Comparison of ENCODE assay signal across 8 cellular contexts in genomic region chr2:70901235-70902066, GRCh38. TPM values are rescaled to one million over a fixed set of nuclear protein-coding genes. Genes with fewer than 3 reads are reported as not detected.
DNase-seq lines count a peak whose midpoint lies in the region; ATAC-seq, FAIRE-seq and TF ChIP-seq lines count a peak whose summit lies in the region.

No MANE protein-coding gene starts in this region.

- no peak for DNase-seq in activated CD4-positive, alpha-beta T cell treated with anti-CD3 and anti-CD28 coated beads, Interleukin-2, amount 10 ng/mL, durations not matched to agents 7 days and 5 days
- no peak for DNase-seq in activated CD4-positive, alpha-beta T cell treated with anti-CD3 and anti-CD28 coated beads, Interleukin-2, amount 50 U/mL, for 1 hour
- DNase-seq in T-cell (no peak), fibroblast of the aortic adventitia (ENCODE audit: low read depth) (peak; percentile 45), omental fat pad (ENCODE audit: low spot score) (no peak), NK-92 (lab: John Stamatoyannopoulos, UW; ENCODE audit: unreplicated experiment) (no peak), frontal cortex (ENCODE audit: low spot score in 2 of 2) (no peak)

- POLR2A ChIA-PET in activated CD4-positive, alpha-beta T cell treated with anti-CD3 and anti-CD28 coated beads, Interleukin-2, amount 10 ng/mL, durations not matched to agents 7 days and 5 days (lab: Charles Lee), result no interaction called here
- POLR2A ChIA-PET in T-cell (lab: Charles Lee), result no interaction called here

- H3K4me3 ChIP-seq in fibroblast of the aortic adventitia (ENCODE audit: low read depth, low read length), result peak overlapping the region; percentile 72

- peak overlapping the region; percentile 47 for H3K4me3 Mint-ChIP-seq in activated CD4-positive, alpha-beta T cell treated with anti-CD3 and anti-CD28 coated beads, Interleukin-2, amount 10 ng/mL, durations not matched to agents 7 days and 5 days
- peak overlapping the region; percentile 57 to 80 (median 66) for H3K4me3 Mint-ChIP-seq in T-cell

- peaks cover 5% of the 10 kb centered on the region for H3K36me3 Mint-ChIP-seq in activated CD4-positive, alpha-beta T cell treated with anti-CD3 and anti-CD28 coated beads, Interleukin-2, amount 10 ng/mL, durations not matched to agents 7 days and 5 days (ENCODE audit: low read depth)
- H3K36me3 Mint-ChIP-seq in T-cell, result no peaks in the 10 kb centered on the region

- no peaks in the 10 kb centered on the region for H3K9me3 Mint-ChIP-seq in activated CD4-positive, alpha-beta T cell treated with anti-CD3 and anti-CD28 coated beads, Interleukin-2, amount 10 ng/mL, durations not matched to agents 7 days and 5 days
- H3K9me3 Mint-ChIP-seq in T-cell, result no peaks in the 10 kb centered on the region

- no peak for FAIRE-seq in frontal cortex (lab: Jason Lieb, UNC)

- TF ChIP-seq CTCF in fibroblast of the aortic adventitia (IDR thresholded peaks at IDR 0.05; ENCODE audit: insufficient read depth, low read length) (no peak), omental fat pad (IDR thresholded peaks at IDR 0.05) (no peak)

- peak overlapping the region; percentile 41 for H3K27ac Mint-ChIP-seq in activated CD4-positive, alpha-beta T cell treated with anti-CD3 and anti-CD28 coated beads, Interleukin-2, amount 10 ng/mL, durations not matched to agents 7 days and 5 days
- no peak overlapping the region for H3K27ac Mint-ChIP-seq in T-cell

- peaks cover 92% of the 10 kb centered on the region for H3K27me3 Mint-ChIP-seq in activated CD4-positive, alpha-beta T cell treated with anti-CD3 and anti-CD28 coated beads, Interleukin-2, amount 10 ng/mL, durations not matched to agents 7 days and 5 days
- peaks cover 83 to 94% of the 10 kb centered on the region in 2 donors for H3K27me3 Mint-ChIP-seq in T-cell

- peak in 3 of 4 experiments; percentile 41 to 50 (median 41) for ATAC-seq in T-cell (replicated peaks in 1 of 4)
- ATAC-seq in omental fat pad (ENCODE audit: low FRiP score), result peak; percentile 46
- ATAC-seq in HG02798 (IDR thresholded peaks at IDR 0.05; ENCODE audit: poor library complexity, unreplicated experiment), result no peak

- peaks cover 21% of the 10 kb centered on the region for H3K4me1 Mint-ChIP-seq in activated CD4-positive, alpha-beta T cell treated with anti-CD3 and anti-CD28 coated beads, Interleukin-2, amount 10 ng/mL, durations not matched to agents 7 days and 5 days
- H3K4me1 Mint-ChIP-seq in T-cell, result peaks cover 31 to 56% (median 36%) of the 10 kb centered on the region in 3 donors

- CTCF ChIA-PET in activated CD4-positive, alpha-beta T cell treated with anti-CD3 and anti-CD28 coated beads, Interleukin-2, amount 10 ng/mL, durations not matched to agents 7 days and 5 days (lab: Charles Lee), result no interaction called here
- CTCF ChIA-PET in T-cell (lab: Charles Lee), result interaction anchor here in 1 of 2 donors (0.7 kb wide), 1 partner anchor 177 kb away, joined by 3 read pairs; no protein-coding TSS in a partner anchor

RNA-seq across cellular contexts. Expression of gene VAX2, which starts 1.1 kb away (rescaled TPM):
- not detected for total RNA-seq in activated CD4-positive, alpha-beta T cell treated with anti-CD3 and anti-CD28 coated beads, Interleukin-2, amount 10 ng/mL, durations not matched to agents 7 days and 5 days
- total RNA-seq in T-cell, result not detected
- 0.82 and 1.4 TPM in 2 replicates for total RNA-seq in fibroblast of the aortic adventitia (ENCODE audit: low replicate concordance)
- 1 to 10 TPM in 3 of 4 donors, under 1 TPM in 1; 0.48 to 6.6 (median 1.8) TPM for total RNA-seq in omental fat pad
- total RNA-seq in frontal cortex, result not detected

RNA-seq across cellular contexts. Expression of gene ATP6V1B1, which starts 34.2 kb away (rescaled TPM):
- total RNA-seq in activated CD4-positive, alpha-beta T cell treated with anti-CD3 and anti-CD28 coated beads, Interleukin-2, amount 10 ng/mL, durations not matched to agents 7 days and 5 days, result not detected
- not detected for total RNA-seq in T-cell
- 0.09 and 0.57 TPM in 2 replicates for total RNA-seq in fibroblast of the aortic adventitia (ENCODE audit: low replicate concordance)
- 1 to 10 TPM in 2 of 4 donors, not detected in 2; 3.6 to 7.1 TPM for total RNA-seq in omental fat pad
- total RNA-seq in frontal cortex, result not detected
